Comparison of ENCODE assay signal across 8 cellular contexts in the genomic region with DNA sequence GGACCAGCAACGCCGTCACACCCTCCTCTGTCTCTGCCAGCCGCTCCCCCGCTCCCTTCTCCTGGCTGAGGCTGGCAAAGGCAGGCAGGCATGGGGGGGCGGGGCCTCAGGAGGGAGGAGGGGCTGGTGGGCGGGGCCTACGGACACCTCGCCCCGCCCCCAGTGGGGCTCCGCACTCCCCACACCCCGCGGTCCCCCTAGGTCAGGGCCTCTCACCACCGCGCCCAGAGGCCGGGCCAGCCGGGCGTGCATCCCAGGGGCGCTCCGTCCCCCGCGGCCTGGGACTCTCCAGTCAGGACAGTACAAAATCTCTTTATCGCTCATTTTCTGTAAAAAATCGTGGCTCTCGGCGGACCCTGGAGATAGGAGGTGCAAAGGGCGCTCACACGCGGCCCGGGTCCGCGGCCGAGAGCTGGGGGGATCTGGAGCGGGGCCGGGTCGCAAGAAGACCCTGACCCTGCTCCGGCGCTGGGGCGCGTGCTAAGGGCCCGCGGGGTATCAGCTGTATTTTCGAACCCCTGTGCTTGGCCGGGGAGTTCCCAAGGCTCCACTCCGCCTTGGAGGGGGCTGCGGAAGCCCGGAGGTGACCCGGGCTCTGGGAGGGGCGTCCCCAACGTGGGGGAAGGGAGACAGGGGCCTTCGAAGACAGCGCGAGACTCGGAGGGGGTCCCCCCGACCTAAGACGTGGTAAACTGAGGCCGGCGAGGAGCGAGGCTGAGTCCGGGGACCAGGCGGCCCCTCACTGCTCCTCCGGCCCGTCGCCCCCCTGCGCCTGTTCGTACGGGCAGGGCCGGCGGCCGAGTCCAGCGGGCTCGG. TPM values are rescaled to one million over a fixed set of nuclear protein-coding genes. Genes with fewer than 3 reads are reported as not detected.
DNase-seq lines count a peak whose midpoint lies in the region; ATAC-seq, FAIRE-seq and TF ChIP-seq lines count a peak whose summit lies in the region.
"Not testable (repeated sequence)": the region's sequence is repeated elsewhere in the genome, so short reads cannot be mapped to it uniquely, and the experiment has no call there.

No MANE protein-coding gene starts in this region.

- CTCF ChIA-PET in CD4-positive, alpha-beta T cell (lab: Charles Lee); activated B cell treated with CpG ODN at 0.5 μM for 24 hours (lab: Charles Lee); endothelial cell of umbilical vein (lab: Charles Lee): not testable (repeated sequence)

- not testable (repeated sequence) for H3K79me1 ChIP-seq in neuronal stem cell (ENCODE audit: low read depth, low read length)

- H3K4ac ChIP-seq in neuronal stem cell (ENCODE audit: low read length): not testable (repeated sequence)

- BruUV-seq in endothelial cell of umbilical vein (replicated peaks; lab: Mats Ljungman, UMichigan): not testable (repeated sequence)

- H3K27ac Mint-ChIP-seq in CD4-positive, alpha-beta T cell; activated B cell treated with CpG ODN at 0.5 μM for 24 hours: not testable (repeated sequence)

- H3K4me1 Mint-ChIP-seq in CD4-positive, alpha-beta T cell (ENCODE audit: low read depth); activated B cell treated with CpG ODN at 0.5 μM for 24 hours: not testable (repeated sequence)

- ATAC-seq in CD4-positive, alpha-beta T cell (ENCODE audit: poor library complexity); activated B cell treated with CpG ODN at 0.5 μM for 24 hours (ENCODE audit: low read depth): not testable (repeated sequence)

- not testable (repeated sequence) for FAIRE-seq in endothelial cell of umbilical vein (lab: Jason Lieb, UNC)

- H2AK5ac ChIP-seq in neuronal stem cell (ENCODE audit: low read depth, low read length): not testable (repeated sequence)

- dilution Hi-C loops in endothelial cell of umbilical vein (cut with MboI; ENCODE audit: extremely low pct_ligation_motif_present, low sequenced_read_pairs): not testable (repeated sequence)

- H2AFZ ChIP-seq in endothelial cell of umbilical vein (ENCODE audit: low read depth, low read length) (peak overlapping the region; percentile 68), neuronal stem cell (ENCODE audit: low read length) (peak overlapping the region; percentile 75)

- H3K9me1 ChIP-seq in endothelial cell of umbilical vein (replicated peaks; ENCODE audit: control insufficient read depth, extremely low read depth, insufficient read depth, low read length): not testable (repeated sequence)

- H2BK12ac ChIP-seq in neuronal stem cell (ENCODE audit: low read length): not testable (repeated sequence)

- not testable (repeated sequence) for H4K20me1 ChIP-seq in endothelial cell of umbilical vein (replicated peaks; ENCODE audit: control insufficient read depth, extremely low read depth, insufficient read depth, low read length)

- TF ChIP-seq CTCF in CD4-positive, alpha-beta T cell (IDR thresholded peaks at IDR 0.05); activated B cell treated with CpG ODN at 0.5 μM for 24 hours (IDR thresholded peaks at IDR 0.05); astrocyte of the cerebellum (IDR thresholded peaks at IDR 0.05; ENCODE audit: low read depth, low read length, missing control alignments); endothelial cell of umbilical vein (IDR thresholded peaks at IDR 0.05; ENCODE audit: extremely low read depth in 1 of 2, insufficient read depth in 1 of 2, low read depth in 1 of 2, low read length in 2 of 2); suprapubic skin (IDR thresholded peaks at IDR 0.05): not testable (repeated sequence)

- peak overlapping the region; percentile 57 for H3K18ac ChIP-seq in neuronal stem cell (ENCODE audit: low read length)

- not testable (repeated sequence) for H3K9ac ChIP-seq in HUES48 (ENCODE audit: low read depth, low read length); endothelial cell of umbilical vein (replicated peaks; ENCODE audit: extremely low read depth, insufficient read depth, low read length); iPS-18a (ENCODE audit: low read length); neuronal stem cell (ENCODE audit: low read depth, low read length, poor library complexity)

- peaks cover 13% of the 10 kb centered on the region for H3K27me3 Mint-ChIP-seq in CD4-positive, alpha-beta T cell
- not testable (repeated sequence) for H3K27me3 Mint-ChIP-seq in activated B cell treated with CpG ODN at 0.5 μM for 24 hours

- in situ Hi-C loops in astrocyte of the cerebellum (cut with HindIII; ENCODE audit: low sequenced_read_pairs): not testable (repeated sequence)

- not testable (repeated sequence) for H3K79me2 ChIP-seq in endothelial cell of umbilical vein (ENCODE audit: control insufficient read depth, insufficient read depth, low read length)

- not testable (repeated sequence) for H3K23ac ChIP-seq in neuronal stem cell (ENCODE audit: low read depth, low read length, poor library complexity)

- not testable (repeated sequence) for H2BK5ac ChIP-seq in neuronal stem cell (ENCODE audit: low read length)

- H4K91ac ChIP-seq in neuronal stem cell (ENCODE audit: low read depth, low read length, poor library complexity): not testable (repeated sequence)

- H3K4me2 ChIP-seq in endothelial cell of umbilical vein (ENCODE audit: insufficient read depth, low read length) (peak overlapping the region; percentile 42), neuronal stem cell (ENCODE audit: insufficient read depth, low read length, poor library complexity, severe bottlenecking) (peak overlapping the region; percentile 49)

- TF ChIP-seq EP300 in suprapubic skin (IDR thresholded peaks at IDR 0.05): not testable (repeated sequence)

- intact Hi-C loops in CD4-positive, alpha-beta T cell (cut with DNase I, micrococcal nuclease): loop anchor here in 1 of 2 experiments (10.0 kb wide), 1 partner anchor 260 kb away; the partner anchor contains the start of gene INTS15
- intact Hi-C loops in activated B cell treated with CpG ODN at 0.5 μM for 24 hours (cut with micrococcal nuclease): loop anchor here (5.0 kb wide), 1 partner anchor 268 kb away; no protein-coding TSS in a partner anchor
- intact Hi-C loops in endothelial cell of umbilical vein (cut with micrococcal nuclease): not testable (repeated sequence)

- H3K36me3 Mint-ChIP-seq in CD4-positive, alpha-beta T cell (ENCODE audit: low read depth); activated B cell treated with CpG ODN at 0.5 μM for 24 hours (ENCODE audit: low read depth): not testable (repeated sequence)

- H3K9me3 ChIP-seq in CD4-positive, alpha-beta T cell (ENCODE audit: control insufficient read depth, low read length); HUES48 (ENCODE audit: control insufficient read depth, insufficient read depth, low read length); endothelial cell of umbilical vein (replicated peaks; ENCODE audit: control insufficient read depth, insufficient read depth, low read length); iPS-18a (ENCODE audit: control insufficient read depth, low read depth, low read length); neuronal stem cell (replicated peaks in 1 of 2; ENCODE audit: control insufficient read depth in 2 of 2, insufficient read depth in 1 of 2, low read depth in 1 of 2, low read length in 2 of 2); suprapubic skin: not testable (repeated sequence)

- not testable (repeated sequence) for H3K9me3 Mint-ChIP-seq in CD4-positive, alpha-beta T cell; activated B cell treated with CpG ODN at 0.5 μM for 24 hours

- DNase-seq in CD4-positive, alpha-beta T cell: peak in 1 of 10 experiments; percentile 20
- DNase-seq in activated B cell treated with CpG ODN at 0.5 μM for 24 hours (peak; percentile 24), endothelial cell of umbilical vein (ENCODE audit: low read depth, low spot score) (peak; percentile 7)
- DNase-seq in astrocyte of the cerebellum (ENCODE audit: low read depth); neuronal stem cell (ENCODE audit: low spot score); suprapubic skin (ENCODE audit: low spot score in 2 of 2): not testable (repeated sequence)

- H4K8ac ChIP-seq in neuronal stem cell (ENCODE audit: low read depth, low read length): not testable (repeated sequence)

- peak overlapping the region; percentile 71 for H3K4me3 Mint-ChIP-seq in CD4-positive, alpha-beta T cell
- H3K4me3 Mint-ChIP-seq in activated B cell treated with CpG ODN at 0.5 μM for 24 hours: peak overlapping the region; percentile 75

- H3K27ac ChIP-seq in CD4-positive, alpha-beta T cell (ENCODE audit: low read depth, low read length); HUES48 (ENCODE audit: low read depth, low read length); endothelial cell of umbilical vein (ENCODE audit: insufficient read depth, low read depth, low read length); iPS-18a (ENCODE audit: low read length); neuronal stem cell (replicated peaks; ENCODE audit: low read length); suprapubic skin: not testable (repeated sequence)

- not testable (repeated sequence) for H2BK15ac ChIP-seq in neuronal stem cell (ENCODE audit: low read length)

- not testable (repeated sequence) for H3K27me3 ChIP-seq in CD4-positive, alpha-beta T cell (ENCODE audit: control insufficient read depth, insufficient read depth, low read length); HUES48 (ENCODE audit: control insufficient read depth, insufficient read depth, low read length); endothelial cell of umbilical vein (ENCODE audit: control insufficient read depth in 2 of 2, insufficient read depth in 2 of 2, low read length in 2 of 2); iPS-18a (ENCODE audit: control insufficient read depth, insufficient read depth, low read length); suprapubic skin
- H3K27me3 ChIP-seq in neuronal stem cell (ENCODE audit: control insufficient read depth in 3 of 3, insufficient read depth in 3 of 3, low read depth in 1 of 3, low read length in 3 of 3): peaks cover 0 to 11% (median 0%) of the 10 kb centered on the region in 3 experiments

- WGBS in neuronal stem cell (ENCODE audit: extremely low coverage in 2 of 2, insufficient read length in 2 of 2, insufficient replicate concordance in 1 of 2), 2 donors: no CpG with 5 or more reads among the region's 71 CpGs
- 2% methylated on average over 27 of the region's 71 CpGs for WGBS in suprapubic skin

- POLR2A ChIA-PET in CD4-positive, alpha-beta T cell (lab: Charles Lee); activated B cell treated with CpG ODN at 0.5 μM for 24 hours (lab: Charles Lee); endothelial cell of umbilical vein (lab: Charles Lee): not testable (repeated sequence)

- H2BK120ac ChIP-seq in neuronal stem cell (ENCODE audit: low read depth, low read length): not testable (repeated sequence)

- H3K4me1 ChIP-seq in HUES48 (ENCODE audit: control insufficient read depth, insufficient read depth, low read length); endothelial cell of umbilical vein (ENCODE audit: control insufficient read depth, extremely low read depth, insufficient read depth, low read length); iPS-18a (ENCODE audit: control insufficient read depth, low read depth, low read length); neuronal stem cell (ENCODE audit: control insufficient read depth in 2 of 2, insufficient read depth in 1 of 2, low read depth in 1 of 2, low read length in 2 of 2): not testable (repeated sequence)
- H3K4me1 ChIP-seq in suprapubic skin: peaks cover 12% of the 10 kb centered on the region

- not testable (repeated sequence) for TF ChIP-seq POLR2A in endothelial cell of umbilical vein (IDR thresholded peaks at IDR 0.05; ENCODE audit: low read depth, low read length); suprapubic skin (IDR thresholded peaks at IDR 0.05)

- H3K4me3 ChIP-seq in HUES48 (ENCODE audit: low read depth, low read length): peak overlapping the region; percentile 64
- H3K4me3 ChIP-seq in astrocyte of the cerebellum (ENCODE audit: low read depth, low read length): peak overlapping the region; percentile 37
- H3K4me3 ChIP-seq in endothelial cell of umbilical vein (replicated peaks in 1 of 3; ENCODE audit: insufficient read depth in 1 of 3, low read depth in 1 of 3, low read length in 3 of 3): peak overlapping the region in 1 of 3 experiments; percentile 37
- H3K4me3 ChIP-seq in iPS-18a (ENCODE audit: low read length): peak overlapping the region; percentile 58
- peak overlapping the region in 1 of 2 donors; percentile 77 for H3K4me3 ChIP-seq in neuronal stem cell (ENCODE audit: low read length in 2 of 2)
- peak overlapping the region; percentile 49 for H3K4me3 ChIP-seq in suprapubic skin

- not testable (repeated sequence) for H3K36me3 ChIP-seq in HUES48 (ENCODE audit: control insufficient read depth, insufficient read depth, low read length); endothelial cell of umbilical vein (ENCODE audit: control insufficient read depth in 2 of 2, extremely low read depth in 1 of 2, insufficient read depth in 2 of 2, low read length in 2 of 2); iPS-18a (ENCODE audit: control insufficient read depth, low read depth, low read length); neuronal stem cell (replicated peaks in 1 of 2; ENCODE audit: control insufficient read depth in 2 of 2, insufficient read depth in 2 of 2, low read length in 2 of 2); suprapubic skin

- H3K14ac ChIP-seq in neuronal stem cell (ENCODE audit: low read length): not testable (repeated sequence)

RNA-seq across cellular contexts. Expression of gene CCZ1B, which starts 28.9 kb away (rescaled TPM):
- 10 to 100 TPM; 73.5 to 84.5 TPM for total RNA-seq in CD4-positive, alpha-beta T cell
- total RNA-seq in activated B cell treated with CpG ODN at 0.5 μM for 24 hours (75.2 and 84.2 TPM in 2 replicates), endothelial cell of umbilical vein (77.1 and 79.7 TPM in 2 replicates), suprapubic skin (100 to 1,000 TPM in 1 of 4 donors, 10 to 100 TPM in 3; 20.8 to 112 (median 42.7) TPM)
- 13.0 and 16.3 TPM in 2 replicates for polyA plus RNA-seq in endothelial cell of umbilical vein
- polyA plus RNA-seq in endothelial cell of umbilical vein (2011; cell fraction: cytosol; rRNA removed): 15.3 and 15.5 TPM in 2 replicates
- 36.0 and 53.4 TPM in 2 replicates for polyA plus RNA-seq in endothelial cell of umbilical vein (2011; cell fraction: nucleus; rRNA removed)
- polyA plus RNA-seq in endothelial cell of umbilical vein (2012): 35.3 and 41.6 TPM in 2 replicates
- polyA minus RNA-seq in endothelial cell of umbilical vein: 22.4 and 58.9 TPM in 2 replicates
- polyA minus RNA-seq in endothelial cell of umbilical vein (2011; cell fraction: cytosol; rRNA and poly(A)+ RNA removed): 11.6 TPM
- 30.3 and 39.3 TPM in 2 replicates for polyA minus RNA-seq in endothelial cell of umbilical vein (2011; cell fraction: nucleus; rRNA and poly(A)+ RNA removed)
- polyA plus RNA-seq in neuronal stem cell (2013, experiment 1 of 2): 12.9 TPM
- 12.9 TPM for polyA plus RNA-seq in neuronal stem cell (2013, experiment 2 of 2)
